In genomic region chr15:75578948-75579908, GRCh38 we compare ENCODE assay signal across 1 cellular context.
TF ChIP-seq lines count a peak whose summit lies in the region.

Gene PTPN9, minus strand, starts transcription at chr15:75579315. Its CDS starts 539 bp downstream, at chr15:75578776.

TF ChIP-seq in HepG2, 621 proteins besides CTCF, POLR2A, EP300 and RAD21 (continued from another document):
- TF ChIP-seq PRDM15 (CRISPR knock-in tag; IDR thresholded peaks at IDR 0.05) (no peak), IRF1 (CRISPR knock-in tag; IDR thresholded peaks at IDR 0.05; ENCODE audit: low read depth) (no peak), PAX8 (CRISPR knock-in tag; IDR thresholded peaks at IDR 0.05; ENCODE audit: borderline replicate concordance) (no peak), ZNF30 (CRISPR knock-in tag; IDR thresholded peaks at IDR 0.05) (no peak), SRSF9 (IDR thresholded peaks at IDR 0.05; ENCODE audit: borderline replicate concordance, insufficient read depth, low read depth, low read length, poor library complexity, severe bottlenecking) (no peak), ZNF724P (CRISPR knock-in tag; IDR thresholded peaks at IDR 0.05; ENCODE audit: borderline replicate concordance) (no peak), SYNCRIP (IDR thresholded peaks at IDR 0.05; ENCODE audit: insufficient read depth, low read depth, low read length) (no peak), CSRNP1 (CRISPR knock-in tag; IDR thresholded peaks at IDR 0.05) (no peak), ZNF687 (CRISPR knock-in tag; IDR thresholded peaks at IDR 0.05) (no peak; the same call in 1 of the 2 replicates), DRAP1 (CRISPR knock-in tag; IDR thresholded peaks at IDR 0.05) (0 out of 2 replicates have a peak, but pooled peaks have one; percentile 10), ZNF101 (CRISPR knock-in tag; IDR thresholded peaks at IDR 0.05; ENCODE audit: borderline replicate concordance, low read depth) (no peak), PHF8 (CRISPR knock-in tag; IDR thresholded peaks at IDR 0.05) (peak; percentile 45), ZGPAT (CRISPR knock-in tag; IDR thresholded peaks at IDR 0.05) (peak; percentile 40; the same call in 1 of the 2 replicates), BATF2 (CRISPR knock-in tag; IDR thresholded peaks at IDR 0.05) (no peak), HMGXB3 (CRISPR knock-in tag; IDR thresholded peaks at IDR 0.05; ENCODE audit: borderline replicate concordance) (peak; percentile 51; the same call in 1 of the 2 replicates)
TF ChIP-seq in HepG2: peak in this region for 63.
